In genomic region chr9:37967272-37967581, GRCh38 we compare ENCODE assay signal across 16 cellular contexts.
A peak's percentile ranks its signal among the peaks of the same experiment; 100 is the strongest.
DNase-seq lines count a peak whose midpoint lies in the region; ATAC-seq, FAIRE-seq and TF ChIP-seq lines count a peak whose summit lies in the region.
"Had no signal": no experiment of that assay in that cellular context is flagged by ENCODE, and none has a peak within 500 bp of the region (broad histone marks: within the 10 kb centered on the region; RNA-seq: fewer than 3 reads in every experiment).

No MANE protein-coding gene starts in this region.

- H3K27me3 Mint-ChIP-seq in activated naive CD4-positive, alpha-beta T cell treated with anti-CD3 and anti-CD28 coated beads for 36 hours (ENCODE audit: low read depth): no peaks in the 10 kb centered on the region

- no peak overlapping the region for H2AFZ ChIP-seq in PC-3 (ENCODE audit: low read length)
- no peak overlapping the region for H2AFZ ChIP-seq in smooth muscle cell (ENCODE audit: low read depth)

- POLR2A ChIA-PET in PC-3 (lab: Charles Lee; ENCODE audit: unreplicated experiment): no interaction called here

- H3K9me2 ChIP-seq in PC-3 (replicated peaks; ENCODE audit: low read length): no peaks in the 10 kb centered on the region

- no peak overlapping the region for H3K4me3 Mint-ChIP-seq in activated naive CD4-positive, alpha-beta T cell treated with anti-CD3 and anti-CD28 coated beads for 36 hours
- H3K4me3 Mint-ChIP-seq: activated naive CD8-positive, alpha-beta T cell treated with anti-CD3 and anti-CD28 coated beads, Interleukin-2, amount 50 U/mL, for 24 hours had no signal

- H3K27ac ChIP-seq in PC-3 (ENCODE audit: low read length): peak overlapping the region; percentile 99
- no peak overlapping the region for H3K27ac ChIP-seq in right lobe of liver
- H3K27ac ChIP-seq in smooth muscle cell (ENCODE audit: low read depth): peak overlapping the region; percentile 63
- H3K27ac ChIP-seq: HL-60, ovary had no signal

- no peak for FAIRE-seq in bronchial epithelial cell (lab: Jason Lieb, UNC)
- FAIRE-seq: endometrium had no signal

- H4K20me1 ChIP-seq in PC-3 (ENCODE audit: low read length): no peaks in the 10 kb centered on the region
- peaks cover 34% of the 10 kb centered on the region for H4K20me1 ChIP-seq in smooth muscle cell (ENCODE audit: low read depth)

- intact Hi-C loops in PC-3 (cut with micrococcal nuclease): no loop called here
- intact Hi-C loops in right lobe of liver (cut with DNase I): no loop called here
- intact Hi-C loops in activated naive CD4-positive, alpha-beta T cell treated with anti-CD3 and anti-CD28 coated beads for 36 hours (cut with micrococcal nuclease): no loop called here

- WGBS in right lobe of liver (ENCODE audit: insufficient coverage, low coverage, low lambda C conversion rate, missing lambda C conversion rate): 79% methylated on average over 4 of the region's 4 CpGs
- WGBS in smooth muscle cell (ENCODE audit: low lambda C conversion rate): 86% methylated on average over 4 of the region's 4 CpGs

- H3K27me3 ChIP-seq in PC-3 (ENCODE audit: low read length) (no peaks in the 10 kb centered on the region), bronchial epithelial cell (ENCODE audit: control insufficient read depth, insufficient read depth, low read length) (no peaks in the 10 kb centered on the region), right lobe of liver (no peaks in the 10 kb centered on the region), smooth muscle cell (ENCODE audit: low read depth) (no peaks in the 10 kb centered on the region)
- H3K27me3 ChIP-seq: ovary had no signal

- H3K9me3 ChIP-seq in PC-3 (ENCODE audit: low read length) (no peaks in the 10 kb centered on the region), right lobe of liver (no peaks in the 10 kb centered on the region), smooth muscle cell (replicated peaks; ENCODE audit: low read depth) (no peaks in the 10 kb centered on the region)
- H3K9me3 ChIP-seq: HAP-1, ovary had no signal

- H3K4me1 ChIP-seq in PC-3 (ENCODE audit: insufficient read depth, low read length) (peaks cover 92% of the 10 kb centered on the region), right lobe of liver (peaks cover 0 to 29% (median 7%) of the 10 kb centered on the region in 4 donors), smooth muscle cell (ENCODE audit: low read depth) (no peaks in the 10 kb centered on the region)
- H3K4me1 ChIP-seq: HAP-1 had no signal

- peaks cover 89% of the 10 kb centered on the region for H3K79me2 ChIP-seq in PC-3 (ENCODE audit: low read length)
- peaks cover 44% of the 10 kb centered on the region for H3K79me2 ChIP-seq in smooth muscle cell (ENCODE audit: low read depth)

- H3K27ac Mint-ChIP-seq in activated naive CD4-positive, alpha-beta T cell treated with anti-CD3 and anti-CD28 coated beads for 36 hours: no peak overlapping the region
- H3K27ac Mint-ChIP-seq: activated naive CD8-positive, alpha-beta T cell treated with anti-CD3 and anti-CD28 coated beads, Interleukin-2, amount 50 U/mL, for 24 hours had no signal

- 0 out of 2 replicates have a peak overlapping the region, but pooled peaks have one; percentile 7 for H3K4me2 ChIP-seq in PC-3 (ENCODE audit: low read length)
- no peak overlapping the region for H3K4me2 ChIP-seq in smooth muscle cell

- H3K36me3 Mint-ChIP-seq in activated naive CD4-positive, alpha-beta T cell treated with anti-CD3 and anti-CD28 coated beads for 36 hours (ENCODE audit: low read depth): no peaks in the 10 kb centered on the region

- H3K9me3 Mint-ChIP-seq in activated naive CD4-positive, alpha-beta T cell treated with anti-CD3 and anti-CD28 coated beads for 36 hours: no peaks in the 10 kb centered on the region
- H3K9me3 Mint-ChIP-seq: activated naive CD8-positive, alpha-beta T cell treated with anti-CD3 and anti-CD28 coated beads, Interleukin-2, amount 50 U/mL, for 24 hours had no signal

- H3K4me3 ChIP-seq in PC-3 (ENCODE audit: low read length): no peak overlapping the region
- no peak overlapping the region for H3K4me3 ChIP-seq in bronchial epithelial cell (ENCODE audit: low read depth, low read length)
- H3K4me3 ChIP-seq in right lobe of liver: no peak overlapping the region
- H3K4me3 ChIP-seq in smooth muscle cell: no peak overlapping the region
- H3K4me3 ChIP-seq: HAP-1, ovary had no signal

- CTCF ChIA-PET in PC-3 (lab: Charles Lee): no interaction called here
- CTCF ChIA-PET in activated naive CD4-positive, alpha-beta T cell treated with anti-CD3 and anti-CD28 coated beads for 36 hours (lab: Charles Lee): no interaction called here

- peaks cover 34% of the 10 kb centered on the region for H3K36me3 ChIP-seq in PC-3 (ENCODE audit: low read depth, low read length)
- H3K36me3 ChIP-seq in bronchial epithelial cell (ENCODE audit: control insufficient read depth, insufficient read depth, low read length): peaks cover 2% of the 10 kb centered on the region
- peaks cover 0 to 11% (median 0%) of the 10 kb centered on the region in 4 donors for H3K36me3 ChIP-seq in right lobe of liver
- H3K36me3 ChIP-seq in smooth muscle cell (ENCODE audit: low read depth): no peaks in the 10 kb centered on the region
- H3K36me3 ChIP-seq: ovary had no signal

- TF ChIP-seq POLR2A in right lobe of liver (IDR thresholded peaks at IDR 0.05): no peak

- no peaks in the 10 kb centered on the region for H3K4me1 Mint-ChIP-seq in activated naive CD4-positive, alpha-beta T cell treated with anti-CD3 and anti-CD28 coated beads for 36 hours (ENCODE audit: low read depth)

- ATAC-seq in PC-3: no peak
- ATAC-seq in right lobe of liver: no peak
- ATAC-seq in HG03432 (IDR thresholded peaks at IDR 0.05; ENCODE audit: unreplicated experiment): no peak
- ATAC-seq: activated naive CD8-positive, alpha-beta T cell treated with anti-CD3 and anti-CD28 coated beads, Interleukin-2, amount 50 U/mL, for 24 hours had no signal

- DNase-seq in PC-3 (no peak), bronchial epithelial cell (ENCODE audit: low read depth) (peak; percentile 93), right lobe of liver (peak in 2 of 3 donors; percentile 0 to 1), smooth muscle cell (lab: John Stamatoyannopoulos, UW; ENCODE audit: unreplicated experiment) (no peak), NCI-H345 treated with DMSO at 0.1 percent for 48 hours (lab: John Stamatoyannopoulos, UW; ENCODE audit: unreplicated experiment) (no peak), anterior cingulate cortex (lab: John Stamatoyannopoulos, UW) (no peak)
- no peak for DNase-seq in activated naive CD4-positive, alpha-beta T cell treated with anti-CD3 and anti-CD28 coated beads for 36 hours
- DNase-seq: activated naive CD8-positive, alpha-beta T cell treated with anti-CD3 and anti-CD28 coated beads, Interleukin-2, amount 50 U/mL, for 24 hours; KBM-7; NCI-H526 treated with DMSO at 0.1 percent for 48 hours; ovary; stimulated activated CD4-positive, alpha-beta T cell treated with anti-CD3 and anti-CD28 coated beads, Interleukin-2, amount 100 ng/mL, for 48 hours had no signal

- TF ChIP-seq CTCF in PC-3 (conservative IDR thresholded peaks at IDR 0.05; ENCODE audit: low read depth, low read length) (no peak), bronchial epithelial cell (IDR thresholded peaks at IDR 0.05; ENCODE audit: insufficient read depth, low read length, severe bottlenecking) (no peak), right lobe of liver (IDR thresholded peaks at IDR 0.05) (no peak), smooth muscle cell (IDR thresholded peaks at IDR 0.05; ENCODE audit: borderline replicate concordance, insufficient read depth, poor library complexity, severe bottlenecking) (no peak)

- peak overlapping the region; percentile 81; the same call in 1 of the 2 replicates for H3K9ac ChIP-seq in PC-3 (ENCODE audit: low read length)
- no peak overlapping the region for H3K9ac ChIP-seq in smooth muscle cell (ENCODE audit: low read depth)

- BruUV-seq in PC-3 (replicated peaks; lab: Mats Ljungman, UMichigan): no TSS peak

- H3F3A ChIP-seq in PC-3 (ENCODE audit: low read length, unreplicated experiment) (peaks cover 4% of the 10 kb centered on the region), smooth muscle cell (ENCODE audit: low read depth) (no peaks in the 10 kb centered on the region)

Comparison
In these comparisons a context has a peak if more than half of its experiments do, and no peak if none do; other contexts are left out.
1. DNase-seq: peak in bronchial epithelial cell (single experiment) and right lobe of liver (2 of 3); none in PC-3 (single experiment), smooth muscle cell (single experiment), activated naive CD4-positive, alpha-beta T cell treated with anti-CD3 and anti-CD28 coated beads for 36 hours (single experiment), NCI-H345 treated with DMSO at 0.1 percent for 48 hours (single experiment) and anterior cingulate cortex (0 of 58).
2. H3K27ac ChIP-seq: peak in PC-3 (single experiment) and smooth muscle cell (single experiment); none in right lobe of liver (0 of 3).